8 cellular contexts compared by ENCODE assay signal in the genomic region with DNA sequence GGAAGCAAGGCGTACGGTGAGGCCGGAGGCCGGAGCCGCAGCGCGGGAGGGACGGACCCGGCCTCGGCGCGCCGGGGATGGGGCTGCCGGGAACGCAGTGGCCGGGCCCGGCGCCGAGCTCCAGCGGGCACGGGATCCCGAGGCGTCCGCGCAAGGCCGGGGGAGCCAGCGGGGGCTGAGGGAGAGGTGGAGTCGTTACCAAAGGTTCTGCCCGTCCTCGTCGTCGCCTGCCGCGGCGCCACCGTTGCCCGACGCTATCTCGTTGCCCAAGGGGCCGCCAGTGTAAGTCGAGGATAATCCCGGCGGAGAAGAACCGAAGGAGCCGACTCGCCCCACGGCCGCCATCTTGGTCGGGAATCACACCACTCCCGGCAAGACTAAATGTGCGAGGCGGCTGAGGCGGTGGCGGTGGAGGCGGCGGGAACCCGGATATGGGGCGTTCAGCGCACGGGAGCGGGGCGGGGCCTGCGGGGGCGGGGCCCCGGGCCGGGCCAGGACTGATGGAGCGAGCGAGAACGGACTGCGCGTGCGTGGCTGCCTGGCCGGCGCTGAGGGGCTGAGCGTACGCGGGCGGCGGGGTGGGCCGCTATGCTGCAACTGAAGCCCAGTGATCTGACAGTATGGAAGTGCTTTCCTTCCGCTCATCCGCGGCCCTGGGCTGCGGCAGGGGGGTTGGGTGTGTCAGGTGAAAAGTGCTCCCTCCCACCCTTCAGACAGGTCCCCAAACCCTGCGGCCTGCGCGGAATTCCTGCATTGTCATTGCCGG. TPM values are rescaled to one million over a fixed set of nuclear protein-coding genes. Genes with fewer than 3 reads are reported as not detected.
DNase-seq lines count a peak whose midpoint lies in the region; ATAC-seq, FAIRE-seq and TF ChIP-seq lines count a peak whose summit lies in the region.

A gene (minus strand): TSS at position 433 of the 766 bp plus-strand sequence. CDS start 88 bp downstream, at position 345.

- ATAC-seq in HG02798 (IDR thresholded peaks at IDR 0.05; ENCODE audit: poor library complexity, unreplicated experiment) (peak; percentile 88), Right ventricle myocardium inferior (peak; percentile 99)

- no peak for TF ChIP-seq CTCF in ovary (IDR thresholded peaks at IDR 0.05)

- intact Hi-C loops in Right ventricle myocardium inferior (cut with DNase I) = loop anchor here (5.0 kb wide), 1 partner anchor 68 kb away; a partner anchor contains a TSS
- intact Hi-C loops in ovary (cut with DNase I) = no loop called here

- H3K36me3 ChIP-seq in ovary (no peaks in the 10 kb centered on the region), thymus (ENCODE audit: control insufficient read depth, insufficient read depth) (peaks cover 4% of the 10 kb centered on the region)

- H3K4me3 ChIP-seq in ovary (peak within 1 kb of the TSS; percentile 71), thymus (ENCODE audit: low read length) (peak within 1 kb of the TSS; percentile 64)

- H3K9me3 ChIP-seq in ovary = no peaks in the 10 kb centered on the region
- no peaks in the 10 kb centered on the region for H3K9me3 ChIP-seq in thymus (ENCODE audit: control insufficient read depth)

- H3K27me3 ChIP-seq in ovary = no peaks in the 10 kb centered on the region
- no peaks in the 10 kb centered on the region for H3K27me3 ChIP-seq in thymus (ENCODE audit: control insufficient read depth, insufficient read depth)

- TF ChIP-seq EP300 in ovary (IDR thresholded peaks at IDR 0.05) = no peak

- FAIRE-seq in GM12891 (lab: Jason Lieb, UNC) = peak; percentile 95

- TF ChIP-seq POLR2A in GM12891 (IDR thresholded peaks at IDR 0.05; ENCODE audit: low read depth, low read length) = peak; percentile 68; the same call in 1 of the 2 replicates
- TF ChIP-seq POLR2A in ovary (IDR thresholded peaks at IDR 0.05) = peak; percentile 60

- WGBS in ovary, 3 donors = 0% methylated on average over 15 to 88 of the region's 88 CpGs
- WGBS in thymus = under 1% methylated on average over 88 of the region's 88 CpGs

- peak within 1 kb of the TSS; percentile 85 to 87 for H3K27ac ChIP-seq in ovary
- H3K27ac ChIP-seq in thymus (ENCODE audit: low read depth) = peak within 1 kb of the TSS; percentile 67

- peak; percentile 93 for DNase-seq in GM12891 (ENCODE audit: insufficient read length, low spot score)
- peak; percentile 33 for DNase-seq in NCI-H1417 treated with DMSO at 0.1 percent for 48 hours (lab: John Stamatoyannopoulos, UW)
- peak; percentile 82 to 93 for DNase-seq in SW 1271 (lab: John Stamatoyannopoulos, UW)
- peak; percentile 91 for DNase-seq in activated naive CD8-positive, alpha-beta T cell treated with anti-CD3 and anti-CD28 coated beads, Interleukin-2, amount 50 U/mL, for 16 hours (ENCODE audit: low read depth, low spot score)
- DNase-seq in Right ventricle myocardium inferior (ENCODE audit: missing footprints) = peak; percentile 98
- DNase-seq in ovary = peak; percentile 94 to 98 (median 96)

- H3K4me1 ChIP-seq in ovary (ENCODE audit: insufficient read depth) (peaks cover 7% of the 10 kb centered on the region), thymus (ENCODE audit: control insufficient read depth, insufficient read depth, low read length) (peaks cover 3% of the 10 kb centered on the region)

TF ChIP-seq in GM12891, 5 proteins besides CTCF, POLR2A, EP300 and RAD21:
- TF ChIP-seq TAF1 (IDR thresholded peaks at IDR 0.05; ENCODE audit: low read depth, low read length) (0 out of 2 replicates have a peak, but pooled peaks have one; percentile 36), PAX5 (IDR thresholded peaks at IDR 0.05; ENCODE audit: insufficient read depth, low read length, severe bottlenecking) (no peak), POLR2AphosphoS5 (IDR thresholded peaks at IDR 0.05; ENCODE audit: low read depth, low read length) (peak; percentile 61; the same call in 1 of the 2 replicates)

RNA-seq across cellular contexts. Expression of the gene that starts here (rescaled TPM):
- 17.1 TPM for polyA plus RNA-seq in GM12891 (2012; ENCODE audit: low read depth, missing spikeins)
- total RNA-seq in Right ventricle myocardium inferior (53.6 TPM), ovary (10 to 100 TPM; 21.0 to 37.8 (median 26.6) TPM)
- polyA plus RNA-seq in ovary (10 to 100 TPM; 21.1 to 37.6 TPM), thymus (29.2 TPM)

Comparison
In these comparisons a context has a peak if more than half of its experiments do, and no peak if none do; other contexts are left out.
1. Peak in every context shown above with its lines: DNase-seq, ATAC-seq, H3K4me3 ChIP-seq and H3K27ac ChIP-seq.
2. DNase-seq: peak in every context shown above with its lines; median percentile 98 in Right ventricle myocardium inferior; 96 in ovary; 93 in GM12891; 91 in activated naive CD8-positive, alpha-beta T cell treated with anti-CD3 and anti-CD28 coated beads, Interleukin-2, amount 50 U/mL, for 16 hours; 88 in SW 1271; 33 in NCI-H1417 treated with DMSO at 0.1 percent for 48 hours.